ENCODE assay signal across 10 cellular contexts in the genomic region with DNA sequence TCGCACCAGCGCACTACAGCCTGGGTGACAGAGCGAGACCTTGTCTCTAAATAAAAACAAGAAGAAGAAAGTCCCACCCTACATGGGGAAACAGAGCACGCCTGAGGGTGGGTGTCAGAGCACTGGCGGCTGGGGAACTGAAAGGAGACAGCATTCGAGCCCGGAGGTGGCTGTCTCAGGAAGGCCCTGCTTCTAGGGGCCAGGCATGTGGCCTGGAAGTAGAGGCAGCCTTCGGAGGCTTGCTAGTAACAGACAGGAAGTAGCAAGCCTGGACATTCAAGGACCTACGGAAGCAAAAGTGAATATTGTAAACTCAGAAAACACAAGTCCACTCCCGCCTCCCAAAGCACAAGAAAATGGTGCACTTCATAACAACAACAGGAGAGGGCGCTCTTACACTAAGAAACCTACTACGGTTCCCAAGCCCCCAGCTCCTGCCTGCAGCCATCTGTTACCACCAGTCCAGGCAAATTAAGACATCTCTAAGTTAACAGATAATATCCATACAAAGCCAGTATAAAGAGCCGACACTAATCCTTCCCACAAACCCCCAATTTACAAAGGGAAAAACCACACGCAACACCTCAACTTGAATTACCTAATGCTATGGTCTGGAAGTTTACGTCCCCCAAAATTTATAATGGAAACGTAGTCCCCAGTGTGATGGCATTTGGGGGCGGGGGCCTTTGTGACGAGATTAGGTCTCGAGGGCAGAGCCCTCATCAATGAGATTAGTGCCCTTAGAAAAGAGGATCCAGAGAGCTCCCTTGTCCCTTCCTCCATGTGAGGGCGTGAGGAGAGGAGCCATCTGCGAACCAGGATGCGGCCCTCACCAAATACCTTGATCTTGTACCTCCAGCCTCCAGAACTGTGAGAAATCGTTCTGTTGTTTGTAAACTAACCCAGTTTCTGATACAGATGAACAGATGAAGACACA. TPM values are rescaled to one million over a fixed set of nuclear protein-coding genes. Genes with fewer than 3 reads are reported as not detected.
DNase-seq lines count a peak whose midpoint lies in the region; ATAC-seq, FAIRE-seq and TF ChIP-seq lines count a peak whose summit lies in the region.
"Had no signal": no experiment of that assay in that cellular context is flagged by ENCODE, and none has a peak within 500 bp of the region (broad histone marks: within the 10 kb centered on the region; RNA-seq: fewer than 3 reads in every experiment).

No MANE protein-coding gene starts in this region.

- H3K9ac ChIP-seq in endothelial cell of umbilical vein (replicated peaks; ENCODE audit: extremely low read depth, insufficient read depth, low read length) = no peak overlapping the region

- H3K9me3 ChIP-seq in A549 (no peaks in the 10 kb centered on the region), endothelial cell of umbilical vein (replicated peaks; ENCODE audit: control insufficient read depth, insufficient read depth, low read length) (no peaks in the 10 kb centered on the region)
- H3K9me3 ChIP-seq: SJSA1 had no signal

- H3K4me3 ChIP-seq in A549 (no peak overlapping the region), endothelial cell of umbilical vein (replicated peaks in 1 of 3; ENCODE audit: insufficient read depth in 1 of 3, low read depth in 1 of 3, low read length in 3 of 3) (no peak overlapping the region)
- H3K4me3 ChIP-seq: SJSA1 had no signal

- no TSS peak for BruUV-seq in endothelial cell of umbilical vein (replicated peaks; lab: Mats Ljungman, UMichigan)

- TF ChIP-seq POLR2A in A549 (IDR thresholded peaks at IDR 0.05; ENCODE audit: low read length) = no peak
- TF ChIP-seq POLR2A in endothelial cell of umbilical vein (IDR thresholded peaks at IDR 0.05; ENCODE audit: low read depth, low read length) = no peak

- POLR2A ChIA-PET in A549 (lab: Yijun Ruan, JAX) (no interaction called here), endothelial cell of umbilical vein (lab: Charles Lee) (no interaction called here)

- CTCF ChIA-PET in A549 (lab: Yijun Ruan, JAX) (interaction anchor here (0.9 to 2.6 kb wide), 6 partner anchors 7 to 417 kb away, joined by 3 to 9 read pairs (median 4); partner anchors contain the start of gene RASGEF1C), endothelial cell of umbilical vein (lab: Charles Lee) (interaction anchor here (0.9 to 2.6 kb wide), 8 partner anchors 8 to 405 kb away, joined by 3 to 31 read pairs (median 10); partner anchors contain the start of gene RASGEF1C)

- intact Hi-C loops in endothelial cell of umbilical vein (cut with micrococcal nuclease) = loop anchor here (1.0 to 5.0 kb wide), 4 partner anchors 114 to 516 kb away; no protein-coding TSS in a partner anchor

- TF ChIP-seq RAD21 in A549 (conservative IDR thresholded peaks at IDR 0.05 in 1 of 2, IDR thresholded peaks at IDR 0.05 in 1 of 2) = peak; percentile 32 to 54; a peak in 2 of 5 replicates

- 63% methylated on average over 23 of the region's 23 CpGs for WGBS in A549 (ENCODE audit: missing lambda C conversion rate)

- no peaks in the 10 kb centered on the region for H3K9me1 ChIP-seq in endothelial cell of umbilical vein (replicated peaks; ENCODE audit: control insufficient read depth, extremely low read depth, insufficient read depth, low read length)

- no peaks in the 10 kb centered on the region for H3K27me3 ChIP-seq in endothelial cell of umbilical vein (ENCODE audit: control insufficient read depth in 2 of 2, insufficient read depth in 2 of 2, low read length in 2 of 2)

- dilution Hi-C loops in endothelial cell of umbilical vein (cut with MboI; ENCODE audit: extremely low pct_ligation_motif_present, low sequenced_read_pairs) = no loop called here

- H3K4me1 ChIP-seq in A549 (no peaks in the 10 kb centered on the region), endothelial cell of umbilical vein (ENCODE audit: control insufficient read depth, extremely low read depth, insufficient read depth, low read length) (no peaks in the 10 kb centered on the region)
- H3K4me1 ChIP-seq: SJSA1 had no signal

- TF ChIP-seq CTCF in A549 (IDR thresholded peaks at IDR 0.05) = peak; percentile 34; the same call in 1 of the 3 replicates
- TF ChIP-seq CTCF in GM12872 (IDR thresholded peaks at IDR 0.05; ENCODE audit: insufficient read depth, low read depth, low read length) = peak; percentile 45; the same call in 2 of the 3 replicates
- TF ChIP-seq CTCF in endothelial cell of umbilical vein (IDR thresholded peaks at IDR 0.05; ENCODE audit: extremely low read depth in 1 of 2, insufficient read depth in 1 of 2, low read depth in 1 of 2, low read length in 2 of 2) = peak; percentile 26 to 35

- peak in 1 of 2 experiments; percentile 48; a peak in 2 of 6 replicates for ATAC-seq in A549
- no peak for ATAC-seq in GM19463 (IDR thresholded peaks at IDR 0.05; ENCODE audit: unreplicated experiment)
- ATAC-seq in HG03571 (IDR thresholded peaks at IDR 0.05; ENCODE audit: unreplicated experiment) = no peak

- H3K27ac ChIP-seq in A549 (no peak overlapping the region), endothelial cell of umbilical vein (ENCODE audit: insufficient read depth, low read depth, low read length) (no peak overlapping the region)
- H3K27ac ChIP-seq: SJSA1 had no signal

- H3K36me3 ChIP-seq in endothelial cell of umbilical vein (ENCODE audit: control insufficient read depth in 2 of 2, extremely low read depth in 1 of 2, insufficient read depth in 2 of 2, low read length in 2 of 2) = no peaks in the 10 kb centered on the region
- H3K36me3 ChIP-seq: SJSA1 had no signal

- no peaks in the 10 kb centered on the region for H3K79me2 ChIP-seq in endothelial cell of umbilical vein (ENCODE audit: control insufficient read depth, insufficient read depth, low read length)

- H4K20me1 ChIP-seq in endothelial cell of umbilical vein (replicated peaks; ENCODE audit: control insufficient read depth, extremely low read depth, insufficient read depth, low read length) = no peaks in the 10 kb centered on the region

- TF ChIP-seq EP300 in A549 (IDR thresholded peaks at IDR 0.05) = no peak

- FAIRE-seq in A549 (lab: Jason Lieb, UNC) (no peak), endothelial cell of umbilical vein (lab: Jason Lieb, UNC) (no peak), GM19239 (lab: Jason Lieb, UNC) (no peak)
- FAIRE-seq: endometrium had no signal

- no peak overlapping the region for H2AFZ ChIP-seq in endothelial cell of umbilical vein (ENCODE audit: low read depth, low read length)

- H3K4me2 ChIP-seq in A549 (no peak overlapping the region), endothelial cell of umbilical vein (ENCODE audit: insufficient read depth, low read length) (no peak overlapping the region)

- peak; percentile 35 to 36 for DNase-seq in A549 (ENCODE audit: low read depth in 1 of 2, low spot score in 1 of 2)
- peak; percentile 33 for DNase-seq in NCI-H748 treated with DMSO at 0.1 percent for 48 hours (lab: John Stamatoyannopoulos, UW)
- DNase-seq in endothelial cell of umbilical vein (ENCODE audit: low read depth, low spot score) = peak; percentile 40
- DNase-seq in GM19239 (ENCODE audit: insufficient read length, low spot score) = no peak
- no peak for DNase-seq in MV-4-11 (lab: John Stamatoyannopoulos, UW)

TF ChIP-seq in A549, 52 proteins besides CTCF, POLR2A, EP300 and RAD21:
- TF ChIP-seq SMC3 (IDR thresholded peaks at IDR 0.05) = 0 out of 3 replicates have a peak, but pooled peaks have one; percentile 9
- TF ChIP-seq ESRRA (IDR thresholded peaks at IDR 0.05; ENCODE audit: borderline replicate concordance, low read length) = no peak
TF ChIP-seq in A549: peak in this region for 1.

TF ChIP-seq in endothelial cell of umbilical vein, 7 proteins besides CTCF, POLR2A, EP300 and RAD21:
- no peak for TF ChIP-seq MYC (IDR thresholded peaks at IDR 0.05; ENCODE audit: low read depth, low read length)
- no peak for TF ChIP-seq JUN (IDR thresholded peaks at IDR 0.05; ENCODE audit: borderline replicate concordance, insufficient read depth, insufficient read length, low read depth)
- no peak for TF ChIP-seq EZH2 (IDR thresholded peaks at IDR 0.05; ENCODE audit: borderline replicate concordance, low read depth, low read length, severe bottlenecking)
- TF ChIP-seq GATA2 (IDR thresholded peaks at IDR 0.05; ENCODE audit: insufficient read depth, insufficient read length, low read depth, low read length) = no peak
- TF ChIP-seq, protein P1, sequence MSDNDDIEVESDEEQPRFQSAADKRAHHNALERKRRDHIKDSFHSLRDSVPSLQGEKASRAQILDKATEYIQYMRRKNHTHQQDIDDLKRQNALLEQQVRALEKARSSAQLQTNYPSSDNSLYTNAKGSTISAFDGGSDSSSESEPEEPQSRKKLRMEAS (IDR thresholded peaks at IDR 0.05; ENCODE audit: insufficient read depth, insufficient read length) = no peak
- no peak for TF ChIP-seq FOS (IDR thresholded peaks at IDR 0.05; ENCODE audit: borderline replicate concordance, insufficient read depth, low read length)
- TF ChIP-seq POLR2AphosphoS5 (IDR thresholded peaks at IDR 0.05; ENCODE audit: insufficient read depth, low read depth, low read length) = no peak

RNA-seq across cellular contexts. Expression of gene RASGEF1C, which starts 7.7 kb away (rescaled TPM):
- 0.16 TPM in 1 of 2 replicates, not detected in the other for polyA plus RNA-seq in A549 (2011; rRNA removed)
- 0.03 and 0.05 TPM in 2 replicates for polyA plus RNA-seq in A549 (2012; cell fraction: cytosol; rRNA removed)
- polyA plus RNA-seq in A549 (2012; cell fraction: nucleus; rRNA removed) = 0.08 and 0.09 TPM in 2 replicates
- polyA plus RNA-seq in A549 (2017; fragmentation: RNase III; extraction: RNeasy Plus Mini Kit Qiagen cat#74134 plus additional on column Dnase treatment) = 0.12 to 0.24 TPM (median 0.12 TPM) in 3 replicates
- polyA minus RNA-seq in A549 (2011; rRNA and poly(A)+ RNA removed) = not detected in 2 replicates
- total RNA-seq in endothelial cell of umbilical vein = not detected in 2 replicates
- not detected in 2 replicates for polyA plus RNA-seq in endothelial cell of umbilical vein
- not detected in 2 replicates for polyA plus RNA-seq in endothelial cell of umbilical vein (2011; cell fraction: cytosol; rRNA removed)
- not detected in 2 replicates for polyA plus RNA-seq in endothelial cell of umbilical vein (2011; cell fraction: nucleus; rRNA removed)
- not detected in 2 replicates for polyA plus RNA-seq in endothelial cell of umbilical vein (2012)
- polyA minus RNA-seq in endothelial cell of umbilical vein = not detected in 2 replicates
- polyA minus RNA-seq in endothelial cell of umbilical vein (2011; cell fraction: cytosol; rRNA and poly(A)+ RNA removed) = 0.92 TPM
- polyA minus RNA-seq in endothelial cell of umbilical vein (2011; cell fraction: nucleus; rRNA and poly(A)+ RNA removed) = not detected in 2 replicates
- total RNA-seq: SJSA1 had no signal

Comparison
In these comparisons a context has a peak if more than half of its experiments do, and no peak if none do; other contexts are left out.
1. DNase-seq: peak in A549 (2 of 2), NCI-H748 treated with DMSO at 0.1 percent for 48 hours (single experiment) and endothelial cell of umbilical vein (single experiment); none in GM19239 (single experiment) and MV-4-11 (single experiment).
2. Peak in every context shown above with its lines, with median percentiles within 50 percentile points of each other: CTCF ChIP-seq.